Comparison of ENCODE assay signal across 1 cellular context in genomic region chr1:149846600-149847466, GRCh38.
TF ChIP-seq lines count a peak whose summit lies in the region.

No MANE protein-coding gene starts in this region.

TF ChIP-seq in WTC11, 78 proteins besides CTCF, POLR2A, EP300 and RAD21 (continued from another document):
- TF ChIP-seq USF2 (CRISPR knock-in tag; IDR thresholded peaks at IDR 0.05) (no peak), RORB (CRISPR knock-in tag; IDR thresholded peaks at IDR 0.05) (no peak), NFATC4 (CRISPR knock-in tag; IDR thresholded peaks at IDR 0.05) (no peak), ERG (CRISPR knock-in tag; IDR thresholded peaks at IDR 0.05) (no peak), ZNF416 (CRISPR knock-in tag; IDR thresholded peaks at IDR 0.05) (no peak), SOX15 (CRISPR knock-in tag; IDR thresholded peaks at IDR 0.05) (no peak), ATF3 (CRISPR knock-in tag; conservative IDR thresholded peaks at IDR 0.05) (no peak), RELA (CRISPR knock-in tag; IDR thresholded peaks at IDR 0.05; ENCODE audit: borderline replicate concordance) (no peak), KAT7 (CRISPR knock-in tag; IDR thresholded peaks at IDR 0.05; ENCODE audit: borderline replicate concordance) (no peak), GABPB1 (CRISPR knock-in tag; IDR thresholded peaks at IDR 0.05) (no peak)
